In genomic region chr21:33890187-33890586, GRCh38 we compare ENCODE assay signal across 29 cellular contexts.
"Had no signal": no experiment of that assay in that cellular context is flagged by ENCODE, and none has a peak within 500 bp of the region (broad histone marks: within the 10 kb centered on the region; RNA-seq: fewer than 3 reads in every experiment).

No MANE protein-coding gene starts in this region.

- H3K4me3 ChIP-seq: adrenal gland, ascending aorta, body of pancreas, breast epithelium, cardiac muscle cell had no signal

- H3K9me3 ChIP-seq: adrenal gland, ascending aorta, body of pancreas, breast epithelium had no signal

- DNase-seq: activated effector memory CD4-positive, alpha-beta T cell treated with anti-CD3 and anti-CD28 coated beads, Interleukin-2, amount 50 U/mL, for 16 hours; activated effector memory CD4-positive, alpha-beta T cell treated with Interleukin-2 at 50 U/mL for 16 hours; activated gamma-delta T cell; activated gamma-delta T cell treated with Interleukin-2 at 50 U/mL for 16 hours; activated naive CD4-positive, alpha-beta T cell; activated naive CD4-positive, alpha-beta T cell treated with anti-CD3 and anti-CD28 coated beads for 36 hours; activated naive CD4-positive, alpha-beta T cell treated with anti-CD3 and anti-CD28 coated beads, Interleukin-2, amount 10 ng/mL, durations not matched to agents 7 days and 5 days; activated naive CD4-positive, alpha-beta T cell treated with anti-CD3 and anti-CD28 coated beads, Interleukin-2, amount 50 U/mL, for 16 hours; activated naive CD4-positive, alpha-beta T cell treated with Interleukin-2 at 50 U/mL for 16 hours; activated naive CD8-positive, alpha-beta T cell treated with anti-CD3 and anti-CD28 coated beads for 36 hours; activated naive CD8-positive, alpha-beta T cell treated with anti-CD3 and anti-CD28 coated beads, Interleukin-2, amount 10 ng/mL, durations not matched to agents 7 days and 5 days; activated naive CD8-positive, alpha-beta T cell treated with anti-CD3 and anti-CD28 coated beads, Interleukin-2, amount 50 U/mL, for 24 hours; activated T-cell treated with anti-CD3 and anti-CD28 coated beads, Interleukin-2, amount 50 U/mL, for 1 hour; activated T-cell treated with anti-CD3 and anti-CD28 coated beads, Interleukin-2, amount 50 U/mL, for 24 hours; activated T-cell treated with anti-CD3 and anti-CD28 coated beads, Interleukin-2, amount 50 U/mL, for 4 hours; activated T-cell treated with anti-CD3 and anti-CD28 coated beads, Interleukin-2, amount 50 U/mL, for 48 hours; activated T-cell treated with anti-CD3 and anti-CD28 coated beads, Interleukin-2, amount 50 U/mL, for 72 hours; adrenal gland; amniotic stem cell; amygdala; anterior cingulate cortex; body of pancreas; brain microvascular endothelial cell; caudate nucleus; central memory CD4-positive, alpha-beta T cell; cerebellar nuclear complex had no signal

- H3K27ac ChIP-seq: adrenal gland, ascending aorta, body of pancreas, brain microvascular endothelial cell, breast epithelium, cardiac muscle cell had no signal

- H3K36me3 ChIP-seq: adrenal gland, ascending aorta, brain microvascular endothelial cell, breast epithelium, cardiac muscle cell had no signal
